In genomic region chr13:98521876-98522275, GRCh38 we compare ENCODE assay signal across 1 cellular context.
TF ChIP-seq lines count a peak whose summit lies in the region.

No MANE protein-coding gene starts in this region.

TF ChIP-seq in GM23338, 12 proteins besides CTCF, POLR2A, EP300 and RAD21 (continued from another document):
- TF ChIP-seq ZNF462 (CRISPR knock-in tag; IDR thresholded peaks at IDR 0.05): no peak
- TF ChIP-seq STAT1 (IDR thresholded peaks at IDR 0.05; ENCODE audit: unreplicated experiment): no peak
- TF ChIP-seq ZNF331 (CRISPR knock-in tag; IDR thresholded peaks at IDR 0.05; ENCODE audit: low read depth): no peak
- TF ChIP-seq, protein P1, sequence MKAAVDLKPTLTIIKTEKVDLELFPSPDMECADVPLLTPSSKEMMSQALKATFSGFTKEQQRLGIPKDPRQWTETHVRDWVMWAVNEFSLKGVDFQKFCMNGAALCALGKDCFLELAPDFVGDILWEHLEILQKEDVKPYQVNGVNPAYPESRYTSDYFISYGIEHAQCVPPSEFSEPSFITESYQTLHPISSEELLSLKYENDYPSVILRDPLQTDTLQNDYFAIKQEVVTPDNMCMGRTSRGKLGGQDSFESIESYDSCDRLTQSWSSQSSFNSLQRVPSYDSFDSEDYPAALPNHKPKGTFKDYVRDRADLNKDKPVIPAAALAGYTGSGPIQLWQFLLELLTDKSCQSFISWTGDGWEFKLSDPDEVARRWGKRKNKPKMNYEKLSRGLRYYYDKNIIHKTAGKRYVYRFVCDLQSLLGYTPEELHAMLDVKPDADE (IDR thresholded peaks at IDR 0.05): no peak
- TF ChIP-seq, protein P2, sequence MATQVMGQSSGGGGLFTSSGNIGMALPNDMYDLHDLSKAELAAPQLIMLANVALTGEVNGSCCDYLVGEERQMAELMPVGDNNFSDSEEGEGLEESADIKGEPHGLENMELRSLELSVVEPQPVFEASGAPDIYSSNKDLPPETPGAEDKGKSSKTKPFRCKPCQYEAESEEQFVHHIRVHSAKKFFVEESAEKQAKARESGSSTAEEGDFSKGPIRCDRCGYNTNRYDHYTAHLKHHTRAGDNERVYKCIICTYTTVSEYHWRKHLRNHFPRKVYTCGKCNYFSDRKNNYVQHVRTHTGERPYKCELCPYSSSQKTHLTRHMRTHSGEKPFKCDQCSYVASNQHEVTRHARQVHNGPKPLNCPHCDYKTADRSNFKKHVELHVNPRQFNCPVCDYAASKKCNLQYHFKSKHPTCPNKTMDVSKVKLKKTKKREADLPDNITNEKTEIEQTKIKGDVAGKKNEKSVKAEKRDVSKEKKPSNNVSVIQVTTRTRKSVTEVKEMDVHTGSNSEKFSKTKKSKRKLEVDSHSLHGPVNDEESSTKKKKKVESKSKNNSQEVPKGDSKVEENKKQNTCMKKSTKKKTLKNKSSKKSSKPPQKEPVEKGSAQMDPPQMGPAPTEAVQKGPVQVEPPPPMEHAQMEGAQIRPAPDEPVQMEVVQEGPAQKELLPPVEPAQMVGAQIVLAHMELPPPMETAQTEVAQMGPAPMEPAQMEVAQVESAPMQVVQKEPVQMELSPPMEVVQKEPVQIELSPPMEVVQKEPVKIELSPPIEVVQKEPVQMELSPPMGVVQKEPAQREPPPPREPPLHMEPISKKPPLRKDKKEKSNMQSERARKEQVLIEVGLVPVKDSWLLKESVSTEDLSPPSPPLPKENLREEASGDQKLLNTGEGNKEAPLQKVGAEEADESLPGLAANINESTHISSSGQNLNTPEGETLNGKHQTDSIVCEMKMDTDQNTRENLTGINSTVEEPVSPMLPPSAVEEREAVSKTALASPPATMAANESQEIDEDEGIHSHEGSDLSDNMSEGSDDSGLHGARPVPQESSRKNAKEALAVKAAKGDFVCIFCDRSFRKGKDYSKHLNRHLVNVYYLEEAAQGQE (IDR thresholded peaks at IDR 0.05; ENCODE audit: unreplicated experiment): no peak
- TF ChIP-seq ZNF114 (CRISPR knock-in tag; IDR thresholded peaks at IDR 0.05): no peak
- TF ChIP-seq EZH2 (IDR thresholded peaks at IDR 0.05; ENCODE audit: low read depth, unreplicated experiment): no peak
- no peak for TF ChIP-seq EZH2phosphoT487 (IDR thresholded peaks at IDR 0.05; ENCODE audit: unreplicated experiment)
- TF ChIP-seq POLR2AphosphoS5 (IDR thresholded peaks at IDR 0.05; ENCODE audit: low read depth): no peak
- no peak for TF ChIP-seq CREB1 (CRISPR knock-in tag; IDR thresholded peaks at IDR 0.05; ENCODE audit: low read depth)
- no peak for TF ChIP-seq NANOG (IDR thresholded peaks at IDR 0.05; ENCODE audit: borderline replicate concordance)
